Comparison of ENCODE assay signal across 18 cellular contexts in genomic region chr12:120106151-120106550, GRCh38.
"Had no signal": no experiment of that assay in that cellular context is flagged by ENCODE, and none has a peak within 500 bp of the region (broad histone marks: within the 10 kb centered on the region; RNA-seq: fewer than 3 reads in every experiment).

No MANE protein-coding gene starts in this region.

- H3K4me3 ChIP-seq: esophagus muscularis mucosa, gastroesophageal sphincter, heart right ventricle, left ventricle myocardium inferior, pancreas, tibial nerve, uterus had no signal

- H3K27me3 ChIP-seq: esophagus muscularis mucosa, gastroesophageal sphincter, heart right ventricle, pancreas, tibial nerve, uterus had no signal

- H3K4me3 Mint-ChIP-seq: activated T-helper 1 cell treated with anti-CD3 and anti-CD28 coated beads, Interleukin-12 subunit alpha, Interleukin-12 subunit beta, Interleukin-2, Interleukin-4 antibody, amounts not matched to agents 30 ng/mL and 10 ng/mL and 1 ng/mL, durations not matched to agents 14 hours and 24 hours and 36 hours had no signal

- ATAC-seq: activated naive CD4-positive, alpha-beta T cell treated with anti-CD3 and anti-CD28 coated beads, Interleukin-2, amount 50 U/mL, for 72 hours; gastroesophageal sphincter; heart right ventricle; pancreas had no signal

- H3K27ac ChIP-seq: esophagus muscularis mucosa, gastroesophageal sphincter, heart right ventricle, left ventricle myocardium inferior, pancreas, tibial nerve, uterus had no signal

- H3K9me3 ChIP-seq: esophagus muscularis mucosa, gastroesophageal sphincter, heart right ventricle, left ventricle myocardium inferior, pancreas, tibial nerve, uterus had no signal

- H3K27ac Mint-ChIP-seq: activated naive CD4-positive, alpha-beta T cell treated with anti-CD3 and anti-CD28 coated beads, Interleukin-2, amount 50 U/mL, for 72 hours; activated T-helper 1 cell treated with anti-CD3 and anti-CD28 coated beads, Interleukin-12 subunit alpha, Interleukin-12 subunit beta, Interleukin-2, Interleukin-4 antibody, amounts not matched to agents 30 ng/mL and 10 ng/mL and 1 ng/mL, durations not matched to agents 14 hours and 24 hours and 36 hours had no signal

- DNase-seq: activated CD4-positive, alpha-beta T cell treated with anti-CD3 and anti-CD28 coated beads, Interleukin-2, amount 50 U/mL, for 4 hours; activated CD4-positive, CD25-positive, alpha-beta regulatory T cell treated with anti-CD3 and anti-CD28 coated beads, Interleukin-2, amount 50 U/mL, for 72 hours; activated gamma-delta T cell treated with Interleukin-2 at 50 U/mL for 16 hours; effector CD8-positive, alpha-beta T cell; heart right ventricle; kidney glomerular epithelial cell; left ventricle myocardium inferior; pancreas; stimulated activated CD4-positive, alpha-beta T cell treated with anti-CD3 and anti-CD28 coated beads, Interleukin-12 subunit alpha, Interleukin-12 subunit beta, amount 100 ng/mL, for 4 hours; stimulated activated CD4-positive, alpha-beta T cell treated with anti-CD3 and anti-CD28 coated beads, Interleukin-1b, Interleukin-23, amount 100 ng/mL, for 48 hours; stimulated activated naive CD4-positive, alpha-beta T cell treated with Interleukin-2 at 50 U/mL for 16 hours; T-helper 1 cell; uterus had no signal

- H3K9me3 Mint-ChIP-seq: activated naive CD4-positive, alpha-beta T cell treated with anti-CD3 and anti-CD28 coated beads, Interleukin-2, amount 50 U/mL, for 72 hours; activated T-helper 1 cell treated with anti-CD3 and anti-CD28 coated beads, Interleukin-12 subunit alpha, Interleukin-12 subunit beta, Interleukin-2, Interleukin-4 antibody, amounts not matched to agents 30 ng/mL and 10 ng/mL and 1 ng/mL, durations not matched to agents 14 hours and 24 hours and 36 hours had no signal

- H3K36me3 ChIP-seq: uterus had no signal
